1 cellular context compared by ENCODE assay signal in genomic region chr14:89955418-89956293, GRCh38.
A peak's percentile ranks its signal among the peaks of the same experiment; 100 is the strongest.
TF ChIP-seq lines count a peak whose summit lies in the region.

Gene TDP1 (plus strand): TSS chr14:89955927. CDS start chr14:89963115, 7,188 bp downstream.

TF ChIP-seq in K562, 482 proteins besides CTCF, POLR2A, EP300 and RAD21 (continued from another document and continues in another):
- TF ChIP-seq HMBOX1 (IDR thresholded peaks at IDR 0.05) (no peak), ETS2 (tag; IDR thresholded peaks at IDR 0.05; ENCODE audit: borderline replicate concordance, poor library complexity, severe bottlenecking) (no peak), IRF2 (CRISPR knock-in tag; IDR thresholded peaks at IDR 0.05) (no peak), REST (CRISPR knock-in tag; IDR thresholded peaks at IDR 0.05; ENCODE audit: low read depth) (peak; percentile 53; the same call in 1 of the 2 replicates), DDX20 (tag; IDR thresholded peaks at IDR 0.05; ENCODE audit: low read depth) (no peak), GATA2 (CRISPR knock-in tag; IDR thresholded peaks at IDR 0.05) (no peak), CBX3 (IDR thresholded peaks at IDR 0.05; ENCODE audit: borderline replicate concordance in 1 of 2, low read length in 2 of 2) (no peak), MAX (CRISPR knock-in tag; IDR thresholded peaks at IDR 0.05) (peak; percentile 28; the same call in 1 of the 2 replicates), ZNF444 (CRISPR knock-in tag; IDR thresholded peaks at IDR 0.05) (no peak), ZBTB33 (CRISPR knock-in tag; IDR thresholded peaks at IDR 0.05) (0 out of 2 replicates have a peak, but pooled peaks have one; percentile 31), POLR3G (IDR thresholded peaks at IDR 0.05; ENCODE audit: extremely low read depth, insufficient read length, insufficient replicate concordance) (no peak), ZNF316 (IDR thresholded peaks at IDR 0.05) (no peak), KAT7 (CRISPR knock-in tag; IDR thresholded peaks at IDR 0.05; ENCODE audit: borderline replicate concordance) (no peak), PCBP1 (IDR thresholded peaks at IDR 0.05; ENCODE audit: low read depth, low read length, poor library complexity, severe bottlenecking) (peak; percentile 56), CC2D1A (IDR thresholded peaks at IDR 0.05) (0 out of 2 replicates have a peak, but pooled peaks have one; percentile 30), DIDO1 (tag; IDR thresholded peaks at IDR 0.05; ENCODE audit: low read depth) (no peak), ELF1 (tag; IDR thresholded peaks at IDR 0.05) (peak; percentile 77), ATF1 (CRISPR knock-in tag; IDR thresholded peaks at IDR 0.05) (peak; percentile 40; the same call in 1 of the 2 replicates), ATF1 (tag; IDR thresholded peaks at IDR 0.05) (peak; percentile 67), ZNF197 (CRISPR knock-in tag; IDR thresholded peaks at IDR 0.05; ENCODE audit: low read depth) (no peak), ETS1 (conservative IDR thresholded peaks at IDR 0.05; ENCODE audit: control insufficient read depth, low read depth, low read length) (no peak; the same call in 1 of the 2 replicates), GTF3C2 (IDR thresholded peaks at IDR 0.05; ENCODE audit: borderline replicate concordance, extremely low read depth, insufficient read length) (no peak), MECOM (CRISPR knock-in tag; IDR thresholded peaks at IDR 0.05) (no peak), ERF (CRISPR knock-in tag; IDR thresholded peaks at IDR 0.05) (no peak), PHF8 (IDR thresholded peaks at IDR 0.05; ENCODE audit: borderline replicate concordance, low read length) (peak; percentile 85; the same call in 1 of the 2 replicates), SMARCA5 (IDR thresholded peaks at IDR 0.05) (no peak), FIP1L1 (IDR thresholded peaks at IDR 0.05; ENCODE audit: low read depth, low read length, poor library complexity, severe bottlenecking) (peak; percentile 56), UBTF (IDR thresholded peaks at IDR 0.05; ENCODE audit: borderline replicate concordance in 1 of 2, low read depth in 2 of 2, low read length in 2 of 2) (no peak; a peak in 1 of 4 replicates), MEIS2 (IDR thresholded peaks at IDR 0.05; ENCODE audit: partially characterized antibody) (peak; percentile 72), CCNT2 (IDR thresholded peaks at IDR 0.05; ENCODE audit: borderline replicate concordance, extremely low read depth, insufficient read length, low read depth, low read length) (peak; percentile 49), ATF7 (IDR thresholded peaks at IDR 0.05) (0 out of 2 replicates have a peak, but pooled peaks have one; percentile 31), HDAC6 (IDR thresholded peaks at IDR 0.05; ENCODE audit: low read depth, low read length) (no peak), CLOCK (CRISPR knock-in tag; IDR thresholded peaks at IDR 0.05; ENCODE audit: borderline replicate concordance) (no peak), ZNF75A (CRISPR knock-in tag; IDR thresholded peaks at IDR 0.05) (no peak), HES1 (IDR thresholded peaks at IDR 0.05; ENCODE audit: low read depth) (no peak), TRIM24 (IDR thresholded peaks at IDR 0.05) (no peak), TFAM (CRISPR knock-in tag; conservative IDR thresholded peaks at IDR 0.05) (no peak), IRF1 (CRISPR knock-in tag; IDR thresholded peaks at IDR 0.05; ENCODE audit: borderline replicate concordance) (no peak), ZNF277 (CRISPR knock-in tag; IDR thresholded peaks at IDR 0.05; ENCODE audit: borderline replicate concordance) (no peak), NRF1 (conservative IDR thresholded peaks at IDR 0.05 in 1 of 2, IDR thresholded peaks at IDR 0.05 in 1 of 2) (peak; percentile 95 to 96), C11orf30 (IDR thresholded peaks at IDR 0.05; ENCODE audit: low read depth) (peak; percentile 14; the same call in 1 of the 2 replicates), RBM15 (IDR thresholded peaks at IDR 0.05; ENCODE audit: insufficient read depth, low read length) (no peak), ZNF140 (CRISPR knock-in tag; IDR thresholded peaks at IDR 0.05) (no peak), CHD4 (IDR thresholded peaks at IDR 0.05; ENCODE audit: insufficient read depth, insufficient replicate concordance, low read depth, low read length, poor library complexity, severe bottlenecking) (no peak)
